In genomic region chr15:83057002-83057401, GRCh38 we compare ENCODE assay signal across 1 cellular context.
TF ChIP-seq lines count a peak whose summit lies in the region.

No MANE protein-coding gene starts in this region.

TF ChIP-seq in K562, 482 proteins besides CTCF, POLR2A, EP300 and RAD21:
- TF ChIP-seq SUPT5H (IDR thresholded peaks at IDR 0.05) (peak; percentile 26; the same call in 1 of the 2 replicates), MECOM (CRISPR knock-in tag; IDR thresholded peaks at IDR 0.05) (no peak), PHF8 (IDR thresholded peaks at IDR 0.05; ENCODE audit: borderline replicate concordance, low read length) (no peak), TBL1XR1 (IDR thresholded peaks at IDR 0.05; ENCODE audit: low read length in 2 of 2) (no peak), CTBP1 (IDR thresholded peaks at IDR 0.05; ENCODE audit: borderline replicate concordance) (no peak), IRF9 (tag; IDR thresholded peaks at IDR 0.05) (no peak), ZNF609 (CRISPR knock-in tag; IDR thresholded peaks at IDR 0.05; ENCODE audit: borderline replicate concordance) (no peak), PTRF (tag; IDR thresholded peaks at IDR 0.05) (no peak)
